In the genomic region with DNA sequence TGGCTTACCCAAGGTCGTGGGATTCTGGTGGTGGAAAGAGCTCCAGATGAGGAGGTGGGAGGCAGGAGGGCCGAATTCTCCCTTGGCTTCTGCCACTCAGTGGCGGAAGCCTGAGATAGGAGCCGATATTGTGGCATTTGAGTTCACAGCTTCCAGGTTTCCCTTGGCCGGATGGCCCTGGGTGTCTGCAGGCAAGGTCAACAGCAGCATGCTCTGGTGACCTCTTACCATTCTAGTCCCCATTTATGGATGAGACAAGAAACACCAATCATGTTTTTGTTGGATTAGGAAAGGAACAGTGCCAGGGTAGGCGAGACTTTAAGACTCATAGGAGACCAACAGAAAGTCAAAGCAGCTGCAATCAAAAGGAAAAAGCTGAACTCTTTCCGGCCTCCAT, we compare ENCODE assay signal across 25 cellular contexts.
A peak's percentile ranks its signal among the peaks of the same experiment; 100 is the strongest.
DNase-seq lines count a peak whose midpoint lies in the region; ATAC-seq and TF ChIP-seq lines count a peak whose summit lies in the region.
"Had no signal": no experiment of that assay in that cellular context is flagged by ENCODE, and none has a peak within 500 bp of the region (broad histone marks: within the 10 kb centered on the region; RNA-seq: fewer than 3 reads in every experiment).

No MANE protein-coding gene starts in this region.

- H3K4me1 ChIP-seq in BLaER1, result peaks cover 39% of the 10 kb centered on the region
- H3K4me1 ChIP-seq in Karpas-422 (ENCODE audit: low read length), result peaks cover 53% of the 10 kb centered on the region
- peaks cover 23% of the 10 kb centered on the region for H3K4me1 ChIP-seq in iPS-20b (ENCODE audit: insufficient read depth, low read length)
- no peaks in the 10 kb centered on the region for H3K4me1 ChIP-seq in prostate gland (replicated peaks)

- H4K20me1 ChIP-seq in BLaER1, result peaks cover 48% of the 10 kb centered on the region
- H4K20me1 ChIP-seq in Karpas-422 (ENCODE audit: insufficient read depth, low read depth, low read length), result no peaks in the 10 kb centered on the region

- H3K9ac ChIP-seq in BLaER1 (no peak overlapping the region), Karpas-422 (ENCODE audit: low read length) (no peak overlapping the region), iPS-20b (ENCODE audit: low read depth, low read length) (peak overlapping the region; percentile 27; the same call in 1 of the 2 replicates)
- H3K9ac ChIP-seq: GM23248, KMS-11 had no signal

- H3K9me2 ChIP-seq in Karpas-422 (replicated peaks; ENCODE audit: insufficient read depth, low read length), result no peaks in the 10 kb centered on the region

- H3K36me3 ChIP-seq in BLaER1, result no peaks in the 10 kb centered on the region
- peaks cover 28% of the 10 kb centered on the region for H3K36me3 ChIP-seq in Karpas-422 (ENCODE audit: insufficient read depth, low read length)
- no peaks in the 10 kb centered on the region for H3K36me3 ChIP-seq in iPS-20b (ENCODE audit: insufficient read depth, low read depth, low read length)
- H3K36me3 ChIP-seq in prostate gland, result no peaks in the 10 kb centered on the region
- H3K36me3 ChIP-seq: brain microvascular endothelial cell, thoracic aorta had no signal

- peaks cover 92% of the 10 kb centered on the region for H3K79me2 ChIP-seq in Karpas-422 (ENCODE audit: low read length)

- H3K4me3 ChIP-seq in BLaER1, result no peak overlapping the region
- H3K4me3 ChIP-seq in Karpas-422 (ENCODE audit: low read length), result no peak overlapping the region
- H3K4me3 ChIP-seq in dorsolateral prefrontal cortex, result peak overlapping the region in 11 of 59 donors; percentile 2 to 33 (median 10)
- no peak overlapping the region for H3K4me3 ChIP-seq in iPS-20b (ENCODE audit: low read length)
- H3K4me3 ChIP-seq in prostate gland, result no peak overlapping the region
- H3K4me3 ChIP-seq: GM23248, skin epidermis, thoracic aorta had no signal

- H3K4me2 ChIP-seq in BLaER1 (0 out of 2 replicates have a peak overlapping the region, but pooled peaks have one; percentile 83), Karpas-422 (ENCODE audit: low read depth, low read length, poor library complexity, severe bottlenecking) (no peak overlapping the region)
- H3K4me2 ChIP-seq: KMS-11 had no signal

- H3K27ac ChIP-seq in BLaER1, result no peak overlapping the region
- peak overlapping the region; percentile 66 for H3K27ac ChIP-seq in Karpas-422 (ENCODE audit: low read length)
- peak overlapping the region in 56 of 59 donors; percentile 21 to 96 (median 80) for H3K27ac ChIP-seq in dorsolateral prefrontal cortex
- no peak overlapping the region for H3K27ac ChIP-seq in iPS-20b (ENCODE audit: low read length)
- H3K27ac ChIP-seq in prostate gland, result no peak overlapping the region
- H3K27ac ChIP-seq: brain microvascular endothelial cell, GM23248, KMS-11, skin epidermis, thoracic aorta had no signal

- no peak for TF ChIP-seq POLR2A in prostate gland (IDR thresholded peaks at IDR 0.05)

- no peak overlapping the region for H2AFZ ChIP-seq in Karpas-422 (ENCODE audit: low read length)
- H2AFZ ChIP-seq: GM23248 had no signal

- in situ Hi-C loops in GM13976 (cut with MboI; ENCODE audit: low sequenced_read_pairs, unreplicated experiment), result no loop called here

- TF ChIP-seq CTCF in dorsolateral prefrontal cortex (IDR thresholded peaks at IDR 0.05 in 54 of 56, conservative IDR thresholded peaks at IDR 0.05 in 2 of 56; ENCODE audit: low read depth in 1 of 56, partially characterized antibody in 56 of 56) (no peak), prostate gland (IDR thresholded peaks at IDR 0.05) (no peak), GM13976 (IDR thresholded peaks at IDR 0.05; ENCODE audit: borderline replicate concordance, control extremely low read depth, extremely low read depth, insufficient read depth, missing control alignments) (no peak)

- DNase-seq in Karpas-422 (no peak), dorsolateral prefrontal cortex (no peak), DMS114 treated with DMSO at 0.1 percent for 48 hours (lab: John Stamatoyannopoulos, UW; ENCODE audit: unreplicated experiment) (no peak), prostate gland (ENCODE audit: low spot score) (no peak), GM13976 (ENCODE audit: low spot score) (no peak)
- DNase-seq: activated CD4-positive, alpha-beta T cell treated with anti-CD3 and anti-CD28 coated beads, Interleukin-2, amount 10 ng/mL, durations not matched to agents 24 days and 14 days; activated gamma-delta T cell treated with Interleukin-2 at 50 U/mL for 16 hours; activated T-cell treated with anti-CD3 and anti-CD28 coated beads, Interleukin-2, amount 50 U/mL, for 4 hours; AML-193; CD8-positive, alpha-beta T cell; DMS 273 treated with DMSO at 0.1 percent for 48 hours; effector memory CD4-positive, alpha-beta T cell; left cardiac atrium; NCI-H1417 treated with DMSO at 0.1 percent for 48 hours; NCI-H2107; NCI-H446 treated with DMSO at 0.1 percent for 48 hours; stimulated activated naive CD8-positive, alpha-beta T cell treated with anti-CD3 and anti-CD28 coated beads, Interleukin-15, Interleukin-2, amounts not matched to agents 100 U/mL and 50 U/mL, for 24 hours had no signal

- H3K9me3 ChIP-seq in BLaER1 (peaks cover 15% of the 10 kb centered on the region), Karpas-422 (ENCODE audit: low read length) (no peaks in the 10 kb centered on the region), iPS-20b (ENCODE audit: insufficient read depth, low read depth, low read length) (no peaks in the 10 kb centered on the region), prostate gland (no peaks in the 10 kb centered on the region)
- H3K9me3 ChIP-seq: thoracic aorta had no signal

- no peak for ATAC-seq in HG02870 (IDR thresholded peaks at IDR 0.05; ENCODE audit: unreplicated experiment)
- ATAC-seq: activated T-cell treated with anti-CD3 and anti-CD28 coated beads, Interleukin-2, amount 50 U/mL, for 4 hours; CD8-positive, alpha-beta T cell had no signal

- WGBS in prostate gland, result 77% methylated on average over 7 of the region's 7 CpGs

- H3K27me3 ChIP-seq in BLaER1 (no peaks in the 10 kb centered on the region), Karpas-422 (ENCODE audit: low read length) (no peaks in the 10 kb centered on the region), dorsolateral prefrontal cortex (peaks cover 0 to 3% (median 0%) of the 10 kb centered on the region in 45 donors), iPS-20b (ENCODE audit: insufficient read depth, low read length) (no peaks in the 10 kb centered on the region), prostate gland (replicated peaks; ENCODE audit: insufficient read depth) (no peaks in the 10 kb centered on the region)
- H3K27me3 ChIP-seq: brain microvascular endothelial cell had no signal

- intact Hi-C loops in dorsolateral prefrontal cortex (cut with DNase I) (no loop called here), prostate gland (cut with DNase I) (no loop called here)

Comparison
In these comparisons a context has a peak if more than half of its experiments do, and no peak if none do; other contexts are left out.
1. H3K27ac ChIP-seq: peak in Karpas-422 (single experiment) and dorsolateral prefrontal cortex (56 of 59); none in BLaER1 (single experiment), iPS-20b (single experiment) and prostate gland (0 of 2).